29 cellular contexts compared by ENCODE assay signal in genomic region chr2:108942231-108943066, GRCh38. TPM values are rescaled to one million over a fixed set of nuclear protein-coding genes. Genes with fewer than 3 reads are reported as not detected.
DNase-seq lines count a peak whose midpoint lies in the region; ATAC-seq, FAIRE-seq and TF ChIP-seq lines count a peak whose summit lies in the region.
"Had no signal": no experiment of that assay in that cellular context is flagged by ENCODE, and none has a peak within 500 bp of the region (broad histone marks: within the 10 kb centered on the region; RNA-seq: fewer than 3 reads in every experiment).

No MANE protein-coding gene starts in this region.

- H2BK120ac ChIP-seq in neuronal stem cell (ENCODE audit: low read depth, low read length), result no peak overlapping the region

- peak overlapping the region; percentile 18 for H3K18ac ChIP-seq in neuronal stem cell (ENCODE audit: low read length)

- H4K8ac ChIP-seq in neuronal stem cell (ENCODE audit: low read depth, low read length), result no peak overlapping the region

- H3K4me1 ChIP-seq in kidney (ENCODE audit: control insufficient read depth in 1 of 2, insufficient read depth in 1 of 2, low read depth in 1 of 2, low read length in 2 of 2) (peaks cover 0 to 5% of the 10 kb centered on the region in 2 donors), neuronal stem cell (ENCODE audit: control insufficient read depth in 2 of 2, insufficient read depth in 1 of 2, low read depth in 1 of 2, low read length in 2 of 2) (no peaks in the 10 kb centered on the region), SJCRH30 (no peaks in the 10 kb centered on the region)
- H3K4me1 ChIP-seq: Caco-2 had no signal

- no peaks in the 10 kb centered on the region for H3K36me3 ChIP-seq in WERI-Rb-1
- H3K36me3 ChIP-seq in kidney (ENCODE audit: control insufficient read depth in 1 of 2, insufficient read depth in 2 of 2, low read length in 2 of 2), result no peaks in the 10 kb centered on the region
- no peaks in the 10 kb centered on the region for H3K36me3 ChIP-seq in neuronal stem cell (replicated peaks in 1 of 2; ENCODE audit: control insufficient read depth in 2 of 2, insufficient read depth in 2 of 2, low read length in 2 of 2)
- H3K36me3 ChIP-seq in SJCRH30, result no peaks in the 10 kb centered on the region

- no peaks in the 10 kb centered on the region for H3K79me1 ChIP-seq in neuronal stem cell (ENCODE audit: low read depth, low read length)

- H3K27me3 ChIP-seq in WERI-Rb-1 (ENCODE audit: insufficient read depth, low read depth, severe bottlenecking), result no peaks in the 10 kb centered on the region
- peaks cover 0 to 8% (median 3%) of the 10 kb centered on the region in 3 experiments for H3K27me3 ChIP-seq in neuronal stem cell (ENCODE audit: control insufficient read depth in 3 of 3, insufficient read depth in 3 of 3, low read depth in 1 of 3, low read length in 3 of 3)
- no peaks in the 10 kb centered on the region for H3K27me3 ChIP-seq in SJCRH30

- H4K91ac ChIP-seq in neuronal stem cell (ENCODE audit: low read depth, low read length, poor library complexity), result no peak overlapping the region

- intact Hi-C loops in kidney (cut with DNase I) (no loop called here), left cardiac atrium (cut with DNase I) (no loop called here)

- peak overlapping the region; percentile 58 for H3K23ac ChIP-seq in neuronal stem cell (ENCODE audit: low read depth, low read length, poor library complexity)

- H2BK15ac ChIP-seq in neuronal stem cell (ENCODE audit: low read length), result peak overlapping the region; percentile 32

- no peak overlapping the region for H3K4me2 ChIP-seq in neuronal stem cell (ENCODE audit: insufficient read depth, low read length, poor library complexity, severe bottlenecking)

- no peak for FAIRE-seq in kidney (lab: Jason Lieb, UNC)
- FAIRE-seq: GM12891 had no signal

- H2AFZ ChIP-seq in neuronal stem cell (ENCODE audit: low read length), result no peak overlapping the region

- H3K9me3 ChIP-seq in WERI-Rb-1 (ENCODE audit: severe bottlenecking), result peaks cover 9% of the 10 kb centered on the region
- peaks cover 4 to 5% of the 10 kb centered on the region in 2 donors for H3K9me3 ChIP-seq in kidney (ENCODE audit: control insufficient read depth in 1 of 2, low read length in 2 of 2)
- H3K9me3 ChIP-seq in neuronal stem cell (replicated peaks in 1 of 2; ENCODE audit: control insufficient read depth in 2 of 2, insufficient read depth in 1 of 2, low read depth in 1 of 2, low read length in 2 of 2), result peaks cover 7% of the 10 kb centered on the region in 2 donors
- peaks cover 10% of the 10 kb centered on the region for H3K9me3 ChIP-seq in SJCRH30 (replicated peaks)

- H3K27ac ChIP-seq in VCaP (peak overlapping the region; percentile 44), WERI-Rb-1 (peak overlapping the region; percentile 68), kidney (ENCODE audit: low read depth in 2 of 2, low read length in 2 of 2) (no peak overlapping the region), neuronal stem cell (replicated peaks; ENCODE audit: low read length) (no peak overlapping the region), SJCRH30 (no peak overlapping the region)
- H3K27ac ChIP-seq: HL-60 had no signal

- DNase-seq in WERI-Rb-1 (peak; percentile 70), kidney (peak; percentile 69), neuronal stem cell (ENCODE audit: low spot score) (no peak), left cardiac atrium (no peak), midbrain (lab: John Stamatoyannopoulos, UW) (no peak), SJCRH30 (no peak), activated T-cell treated with anti-CD3 and anti-CD28 coated beads for 4 hours (no peak)
- DNase-seq: C1 segment of cervical spinal cord; Caco-2; CD8-positive, alpha-beta T cell; DMS79 treated with DMSO at 0.1 percent for 48 hours; GF-D8; MV-4-11; NCI-H1105; NCI-H146; NCI-H1930; NCI-H2107; NCI-H446 treated with DMSO at 0.1 percent for 48 hours; NCI-H526; Right ventricle myocardium superior; RPMI8226 had no signal

- no peak overlapping the region for H3K4ac ChIP-seq in neuronal stem cell (ENCODE audit: low read length)

- no peak overlapping the region for H2BK5ac ChIP-seq in neuronal stem cell (ENCODE audit: low read length)

- no peak overlapping the region for H2BK12ac ChIP-seq in neuronal stem cell (ENCODE audit: low read length)

- H3K4me3 ChIP-seq in WERI-Rb-1 (ENCODE audit: low read depth, low read length), result no peak overlapping the region
- H3K4me3 ChIP-seq in kidney (ENCODE audit: low read length in 2 of 2), result no peak overlapping the region
- no peak overlapping the region for H3K4me3 ChIP-seq in neuronal stem cell (ENCODE audit: low read length in 2 of 2)
- H3K4me3 ChIP-seq in SJCRH30, result no peak overlapping the region

- peak overlapping the region; percentile 44 for H2AK5ac ChIP-seq in neuronal stem cell (ENCODE audit: low read depth, low read length)

- peak overlapping the region; percentile 23 for H3K14ac ChIP-seq in neuronal stem cell (ENCODE audit: low read length)

- TF ChIP-seq CTCF in VCaP (conservative IDR thresholded peaks at IDR 0.05) (no peak), WERI-Rb-1 (IDR thresholded peaks at IDR 0.05; ENCODE audit: low read depth, low read length) (no peak), kidney (IDR thresholded peaks at IDR 0.05; ENCODE audit: borderline replicate concordance, extremely low read depth, insufficient read depth) (no peak)

- H3K9ac ChIP-seq in kidney (ENCODE audit: low read length in 2 of 2) (no peak overlapping the region), neuronal stem cell (ENCODE audit: low read depth, low read length, poor library complexity) (no peak overlapping the region)

- no peak for ATAC-seq in left cardiac atrium
- ATAC-seq: CD8-positive, alpha-beta T cell; HCT116 had no signal

- WGBS in neuronal stem cell (ENCODE audit: extremely low coverage in 2 of 2, insufficient read length in 2 of 2, insufficient replicate concordance in 1 of 2), 2 donors, result no CpG with 5 or more reads among the region's 43 CpGs

RNA-seq across cellular contexts. Expression of gene EDAR, which starts 46.6 kb away (rescaled TPM):
- total RNA-seq in kidney (3.1 TPM), left cardiac atrium (under 1 TPM in 1 of 2 donors, not detected in 1; 0.06 TPM)
- polyA plus RNA-seq in kidney (ENCODE audit: insufficient read depth, low read depth, low replicate concordance), result 0.17 TPM
- not detected for polyA plus RNA-seq in neuronal stem cell (2013, experiment 1 of 2)
- not detected for polyA plus RNA-seq in neuronal stem cell (2013, experiment 2 of 2)
- total RNA-seq in SJCRH30 (2014; rRNA removed; shearing (Covaris generic)), result 0.08 TPM in 1 of 2 replicates, not detected in the other
- total RNA-seq: A673, H4, LHCN-M2, SK-MEL-5 had no signal

Comparison
In these comparisons a context has a peak if more than half of its experiments do, and no peak if none do; other contexts are left out.
1. H3K27ac ChIP-seq: peak in VCaP (single experiment) and WERI-Rb-1 (single experiment); none in kidney (0 of 2), neuronal stem cell (single experiment) and SJCRH30 (single experiment).
2. DNase-seq: peak in WERI-Rb-1 (single experiment) and kidney (single experiment); none in neuronal stem cell (single experiment), left cardiac atrium (single experiment), midbrain (single experiment), SJCRH30 (0 of 2) and activated T-cell treated with anti-CD3 and anti-CD28 coated beads for 4 hours (single experiment).